Comparison of ENCODE assay signal across 24 cellular contexts in the genomic region with DNA sequence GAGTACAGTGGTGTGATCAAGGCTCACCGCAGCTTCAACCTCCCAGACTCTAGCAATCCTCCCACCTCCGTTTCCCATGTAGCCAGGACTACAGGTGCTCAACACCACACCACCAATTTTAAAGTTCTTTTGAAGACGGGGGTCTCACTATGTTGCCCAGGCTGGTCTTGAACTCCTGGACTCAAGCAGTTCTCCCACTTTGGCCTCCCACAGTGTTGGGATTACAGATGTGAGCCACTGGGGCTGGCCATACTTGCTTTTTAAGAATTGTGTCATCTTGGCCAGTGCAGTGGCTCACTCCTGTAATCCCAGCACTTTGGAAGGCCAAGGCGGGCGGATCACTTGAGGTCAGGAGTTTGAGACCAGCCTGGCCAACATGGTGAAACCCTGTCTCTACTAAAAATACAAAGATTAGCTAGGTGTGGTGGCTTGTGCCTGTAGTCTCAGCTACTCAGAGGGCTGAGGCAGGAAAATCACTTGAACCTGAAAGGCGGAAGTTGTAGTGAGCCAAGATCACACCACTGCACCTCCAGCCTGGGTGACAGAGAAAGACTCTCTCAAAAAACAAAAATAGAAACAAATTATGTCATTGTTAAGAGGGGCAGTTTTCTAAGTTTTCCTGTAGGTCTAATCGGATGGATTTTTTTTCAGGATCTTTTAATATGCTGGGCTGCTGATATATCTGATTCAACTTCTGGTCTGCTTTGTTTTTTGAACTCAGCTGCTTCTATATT. TPM values are rescaled to one million over a fixed set of nuclear protein-coding genes. Genes with fewer than 3 reads are reported as not detected.
A peak's percentile ranks its signal among the peaks of the same experiment; 100 is the strongest.
DNase-seq lines count a peak whose midpoint lies in the region; ATAC-seq, FAIRE-seq and TF ChIP-seq lines count a peak whose summit lies in the region.
"Had no signal": no experiment of that assay in that cellular context is flagged by ENCODE, and none has a peak within 500 bp of the region (broad histone marks: within the 10 kb centered on the region; RNA-seq: fewer than 3 reads in every experiment).

No MANE protein-coding gene starts in this region.

- H3K9me3 ChIP-seq in CD8-positive, alpha-beta memory T cell (ENCODE audit: low read length): no peaks in the 10 kb centered on the region
- no peaks in the 10 kb centered on the region for H3K9me3 ChIP-seq in heart left ventricle
- H3K9me3 ChIP-seq: mucosa of descending colon, psoas muscle, thoracic aorta had no signal

- ATAC-seq in GM21786 (IDR thresholded peaks at IDR 0.05; ENCODE audit: unreplicated experiment) (peak; percentile 28), heart left ventricle (peak; percentile 23 to 70 (median 63))
- ATAC-seq: mucosa of descending colon, psoas muscle, T-cell had no signal

- CTCF ChIA-PET in CD8-positive, alpha-beta memory T cell (lab: Charles Lee): no interaction called here

- H3K36me3 Mint-ChIP-seq in CD8-positive, alpha-beta memory T cell: no peaks in the 10 kb centered on the region
- H3K36me3 Mint-ChIP-seq in glutamatergic neuron (ENCODE audit: unreplicated experiment): no peaks in the 10 kb centered on the region
- H3K36me3 Mint-ChIP-seq: T-cell had no signal

- POLR2A ChIA-PET in CD8-positive, alpha-beta memory T cell (lab: Charles Lee): no interaction called here

- no peak for FAIRE-seq in GM12891 (lab: Jason Lieb, UNC)
- FAIRE-seq: small intestine had no signal

- intact Hi-C loops in heart left ventricle (cut with DNase I): no loop called here

- H3K4me1 Mint-ChIP-seq in CD8-positive, alpha-beta memory T cell: no peaks in the 10 kb centered on the region
- peaks cover 1% of the 10 kb centered on the region for H3K4me1 Mint-ChIP-seq in glutamatergic neuron (ENCODE audit: low read depth, unreplicated experiment)
- H3K4me1 Mint-ChIP-seq: T-cell had no signal

- no peak for TF ChIP-seq POLR2A in heart left ventricle (IDR thresholded peaks at IDR 0.05)
- no peak for TF ChIP-seq POLR2A in GM12891 (IDR thresholded peaks at IDR 0.05; ENCODE audit: low read depth, low read length)

- H3K4me3 ChIP-seq in CD8-positive, alpha-beta memory T cell (ENCODE audit: low read length): no peak overlapping the region
- no peak overlapping the region for H3K4me3 ChIP-seq in heart left ventricle
- H3K4me3 ChIP-seq: hepatocyte, mucosa of descending colon, psoas muscle, thoracic aorta had no signal

- 59 to 71% (median 66%) methylated on average over 7 of the region's 7 CpGs for WGBS in heart left ventricle, 4 donors

- TF ChIP-seq CTCF in heart left ventricle (IDR thresholded peaks at IDR 0.05) (no peak), glutamatergic neuron (IDR thresholded peaks at IDR 0.05; ENCODE audit: partially characterized antibody, unreplicated experiment) (no peak)

- H3K4me1 ChIP-seq in CD8-positive, alpha-beta memory T cell (ENCODE audit: insufficient read depth, low read length): no peaks in the 10 kb centered on the region
- peaks cover 0 to 63% (median 20%) of the 10 kb centered on the region in 12 donors for H3K4me1 ChIP-seq in heart left ventricle

- H3K9me3 Mint-ChIP-seq in CD8-positive, alpha-beta memory T cell: no peaks in the 10 kb centered on the region
- H3K9me3 Mint-ChIP-seq in glutamatergic neuron (ENCODE audit: unreplicated experiment): no peaks in the 10 kb centered on the region
- H3K9me3 Mint-ChIP-seq: T-cell had no signal

- no peaks in the 10 kb centered on the region for H3K27me3 ChIP-seq in CD8-positive, alpha-beta memory T cell (ENCODE audit: insufficient read depth, low read length, poor library complexity, severe bottlenecking)
- no peaks in the 10 kb centered on the region for H3K27me3 ChIP-seq in heart left ventricle
- H3K27me3 ChIP-seq: brain microvascular endothelial cell, hepatocyte had no signal

- H3K36me3 ChIP-seq in CD8-positive, alpha-beta memory T cell (ENCODE audit: insufficient read depth, low read length): no peaks in the 10 kb centered on the region
- H3K36me3 ChIP-seq in heart left ventricle: no peaks in the 10 kb centered on the region
- H3K36me3 ChIP-seq: brain microvascular endothelial cell, thoracic aorta had no signal

- H3K27me3 Mint-ChIP-seq in CD8-positive, alpha-beta memory T cell: peaks cover 7 to 8% of the 10 kb centered on the region in 2 donors
- H3K27me3 Mint-ChIP-seq in glutamatergic neuron (ENCODE audit: unreplicated experiment): no peaks in the 10 kb centered on the region

- no peak overlapping the region for H3K27ac Mint-ChIP-seq in CD8-positive, alpha-beta memory T cell
- H3K27ac Mint-ChIP-seq in glutamatergic neuron (ENCODE audit: unreplicated experiment): no peak overlapping the region
- H3K27ac Mint-ChIP-seq: T-cell had no signal

- peak overlapping the region; percentile 8 for H3K27ac ChIP-seq in CD8-positive, alpha-beta memory T cell (ENCODE audit: low read depth, low read length)
- H3K27ac ChIP-seq in heart left ventricle: peak overlapping the region in 11 of 12 donors; percentile 14 to 77 (median 50)
- H3K27ac ChIP-seq: brain microvascular endothelial cell, C4-2B, hepatocyte, psoas muscle, thoracic aorta, VCaP had no signal

- H3K4me3 Mint-ChIP-seq in CD8-positive, alpha-beta memory T cell: no peak overlapping the region
- no peak overlapping the region for H3K4me3 Mint-ChIP-seq in glutamatergic neuron (ENCODE audit: unreplicated experiment)
- H3K4me3 Mint-ChIP-seq: T-cell had no signal

- DNase-seq in CD8-positive, alpha-beta memory T cell: no peak
- DNase-seq in OCI-M1 (lab: John Stamatoyannopoulos, UW): peak; percentile 33
- DNase-seq in heart left ventricle: peak in 3 of 5 donors; percentile 21 to 53 (median 46)
- DNase-seq in DMS 273 treated with DMSO at 0.1 percent for 48 hours (lab: John Stamatoyannopoulos, UW): no peak
- no peak for DNase-seq in KG1 (lab: John Stamatoyannopoulos, UW)
- no peak for DNase-seq in GM12891 (ENCODE audit: insufficient read length, low spot score)
- no peak for DNase-seq in glutamatergic neuron
- DNase-seq: activated CD8-positive, alpha-beta memory T cell treated with anti-CD3 and anti-CD28 coated beads, Interleukin-2, amount 50 U/mL, for 48 hours; activated effector memory CD4-positive, alpha-beta T cell treated with anti-CD3 and anti-CD28 coated beads, Interleukin-2, amount 50 U/mL, for 16 hours; brain microvascular endothelial cell; cortex of kidney; mucosa of descending colon; NCI-H1048; NCI-H524; psoas muscle; SHP77; small intestine; stimulated activated naive CD4-positive, alpha-beta T cell; T-cell had no signal

TF ChIP-seq in GM12891, 5 proteins besides CTCF, POLR2A, EP300 and RAD21:
- no peak for TF ChIP-seq PAX5 (IDR thresholded peaks at IDR 0.05; ENCODE audit: insufficient read depth, low read length, severe bottlenecking)
- no peak for TF ChIP-seq POU2F2 (IDR thresholded peaks at IDR 0.05; ENCODE audit: low read depth, low read length)
- TF ChIP-seq TAF1 (IDR thresholded peaks at IDR 0.05; ENCODE audit: low read depth, low read length): no peak
- TF ChIP-seq POLR2AphosphoS5 (IDR thresholded peaks at IDR 0.05; ENCODE audit: low read depth, low read length): no peak
- no peak for TF ChIP-seq SPI1 (IDR thresholded peaks at IDR 0.05; ENCODE audit: low read depth, low read length)

RNA-seq across cellular contexts. Expression of a gene that starts 18.7 kb away (rescaled TPM):
- 10 to 100 TPM; 29.9 to 32.2 TPM for total RNA-seq in CD8-positive, alpha-beta memory T cell
- 0.08 TPM for polyA plus RNA-seq in CD8-positive, alpha-beta memory T cell
- total RNA-seq in heart left ventricle (100 to 1,000 TPM in 8 of 9 donors, 10 to 100 TPM in 1; 87.8 to 181 (median 123) TPM), glutamatergic neuron (ENCODE audit: unreplicated experiment) (2.6 TPM)
- polyA plus RNA-seq in heart left ventricle: 10 to 100 TPM; 16.0 to 40.0 TPM
- polyA plus RNA-seq in GM12891 (2012; ENCODE audit: low read depth, missing spikeins): 109 TPM

Comparison
In these comparisons a context has a peak if more than half of its experiments do, and no peak if none do; other contexts are left out.
1. DNase-seq: peak in OCI-M1 (single experiment) and heart left ventricle (3 of 5); none in CD8-positive, alpha-beta memory T cell (0 of 5), DMS 273 treated with DMSO at 0.1 percent for 48 hours (single experiment), KG1 (single experiment), GM12891 (single experiment) and glutamatergic neuron (single experiment).